In the genomic region with DNA sequence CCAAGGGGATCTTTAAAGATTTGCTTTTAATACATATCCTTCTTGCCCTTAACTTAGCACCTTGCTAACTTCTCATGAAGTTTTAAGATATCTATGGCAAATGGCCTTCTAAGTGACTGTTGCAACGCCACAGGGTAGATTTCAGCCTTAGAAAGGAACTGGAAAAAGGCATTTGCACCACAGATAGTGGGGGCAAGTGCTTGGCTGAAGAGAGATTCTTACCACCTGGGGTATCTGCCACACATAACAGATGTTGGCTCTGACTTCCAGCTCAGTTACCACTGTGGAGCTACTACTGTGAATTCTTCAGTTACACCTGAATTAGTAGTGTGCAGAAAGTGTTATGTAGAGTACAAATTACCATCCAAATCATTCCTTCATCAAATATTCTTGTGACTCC, we compare ENCODE assay signal across 1 cellular context.
TF ChIP-seq lines count a peak whose summit lies in the region.

No MANE protein-coding gene starts in this region.

TF ChIP-seq in H1, 55 proteins besides CTCF, POLR2A, EP300 and RAD21 (continued from another document):
- TF ChIP-seq POU5F1 (IDR thresholded peaks at IDR 0.05; ENCODE audit: low read depth, low read length) (no peak), RBBP5 (IDR thresholded peaks at IDR 0.05; ENCODE audit: borderline replicate concordance, low read depth, low read length) (no peak), SIRT6 (IDR thresholded peaks at IDR 0.05; ENCODE audit: low read length) (no peak), BCL11A (IDR thresholded peaks at IDR 0.05; ENCODE audit: low read depth in 2 of 2, low read length in 2 of 2) (no peak), TEAD4 (IDR thresholded peaks at IDR 0.05; ENCODE audit: low read depth, low read length) (0 out of 2 replicates have a peak, but pooled peaks have one; percentile 8)
